In genomic region chr1:156493749-156494148, GRCh38 we compare ENCODE assay signal across 13 cellular contexts. TPM values are rescaled to one million over a fixed set of nuclear protein-coding genes. Genes with fewer than 3 reads are reported as not detected.
A peak's percentile ranks its signal among the peaks of the same experiment; 100 is the strongest.
DNase-seq lines count a peak whose midpoint lies in the region; ATAC-seq and TF ChIP-seq lines count a peak whose summit lies in the region.
"Had no signal": no experiment of that assay in that cellular context is flagged by ENCODE, and none has a peak within 500 bp of the region (broad histone marks: within the 10 kb centered on the region; RNA-seq: fewer than 3 reads in every experiment).

No MANE protein-coding gene starts in this region.

- H4K20me1 ChIP-seq in Karpas-422 (ENCODE audit: insufficient read depth, low read depth, low read length) = peaks cover 14% of the 10 kb centered on the region; the same call in 1 of the 2 replicates

- TF ChIP-seq POLR2A in prostate gland (IDR thresholded peaks at IDR 0.05) = no peak

- no peaks in the 10 kb centered on the region for H3K27me3 ChIP-seq in CD4-positive, alpha-beta memory T cell (ENCODE audit: insufficient read depth, low read length)
- H3K27me3 ChIP-seq in Karpas-422 (ENCODE audit: low read length) = no peaks in the 10 kb centered on the region
- H3K27me3 ChIP-seq in dorsolateral prefrontal cortex = no peaks in the 10 kb centered on the region
- H3K27me3 ChIP-seq in prostate gland (replicated peaks; ENCODE audit: insufficient read depth) = no peaks in the 10 kb centered on the region

- H3K36me3 Mint-ChIP-seq in CD4-positive, alpha-beta memory T cell = peaks cover 4 to 45% of the 10 kb centered on the region in 2 donors

- TF ChIP-seq CTCF in dorsolateral prefrontal cortex (IDR thresholded peaks at IDR 0.05 in 54 of 56, conservative IDR thresholded peaks at IDR 0.05 in 2 of 56; ENCODE audit: low read depth in 1 of 56, partially characterized antibody in 56 of 56) (no peak), prostate gland (IDR thresholded peaks at IDR 0.05) (no peak)

- peak overlapping the region in 6 of 8 donors; percentile 10 to 61 (median 50) for H3K4me3 Mint-ChIP-seq in CD4-positive, alpha-beta memory T cell
- H3K4me3 Mint-ChIP-seq: HFFc6 had no signal

- peaks cover 100% of the 10 kb centered on the region for H3K4me1 ChIP-seq in CD4-positive, alpha-beta memory T cell (ENCODE audit: insufficient read depth, low read length)
- H3K4me1 ChIP-seq in Karpas-422 (ENCODE audit: low read length) = peaks cover 100% of the 10 kb centered on the region
- H3K4me1 ChIP-seq in prostate gland (replicated peaks) = peaks cover 76% of the 10 kb centered on the region

- H3K27me3 Mint-ChIP-seq in CD4-positive, alpha-beta memory T cell = no peaks in the 10 kb centered on the region

- no peak overlapping the region for H2AFZ ChIP-seq in Karpas-422 (ENCODE audit: low read length)

- no peaks in the 10 kb centered on the region for H3K9me3 ChIP-seq in CD4-positive, alpha-beta memory T cell (ENCODE audit: control insufficient read depth in 1 of 2, low read length in 2 of 2)
- H3K9me3 ChIP-seq in Karpas-422 (ENCODE audit: low read length) (no peaks in the 10 kb centered on the region), prostate gland (no peaks in the 10 kb centered on the region)

- H3K27ac Mint-ChIP-seq in CD4-positive, alpha-beta memory T cell = peak overlapping the region in 6 of 7 donors; percentile 29 to 90 (median 78)

- H3K27ac ChIP-seq in CD4-positive, alpha-beta memory T cell (ENCODE audit: low read depth, low read length) = no peak overlapping the region
- H3K27ac ChIP-seq in Karpas-422 (ENCODE audit: low read length) (peak overlapping the region; percentile 99), dorsolateral prefrontal cortex (peak overlapping the region; percentile 9 to 100 (median 99)), prostate gland (peak overlapping the region; percentile 80 to 86)

- peaks cover 87% of the 10 kb centered on the region for H3K79me2 ChIP-seq in Karpas-422 (ENCODE audit: low read length)

- CTCF ChIA-PET in CD4-positive, alpha-beta memory T cell (lab: Charles Lee; ENCODE audit: partially characterized antibody) = interaction anchor here (5.9 kb wide), 1 partner anchor 12 kb away, joined by 55 read pairs; no protein-coding TSS in a partner anchor

- H3K4me3 ChIP-seq in CD4-positive, alpha-beta memory T cell (ENCODE audit: low read length in 2 of 2) = no peak overlapping the region
- H3K4me3 ChIP-seq in Karpas-422 (ENCODE audit: low read length) (peak overlapping the region; percentile 61), dorsolateral prefrontal cortex (peak overlapping the region in 38 of 59 donors; percentile 4 to 99 (median 26)), prostate gland (peak overlapping the region in 1 of 2 donors; percentile 6)
- H3K4me3 ChIP-seq: lung had no signal

- H3K9me3 Mint-ChIP-seq in CD4-positive, alpha-beta memory T cell = no peaks in the 10 kb centered on the region
- H3K9me3 Mint-ChIP-seq: HFFc6 had no signal

- H3K9me2 ChIP-seq in Karpas-422 (replicated peaks; ENCODE audit: insufficient read depth, low read length) = no peaks in the 10 kb centered on the region

- POLR2A ChIA-PET in CD4-positive, alpha-beta memory T cell (lab: Charles Lee; ENCODE audit: partially characterized antibody) = interaction anchor here (1.0 to 14.5 kb wide), 2 partner anchors 9 to 10 kb away, joined by 5 to 376 read pairs; partner anchors contain the start of gene MEF2D

- intact Hi-C loops in CD4-positive, alpha-beta memory T cell (cut with micrococcal nuclease) = no loop called here
- intact Hi-C loops in dorsolateral prefrontal cortex (cut with DNase I) (loop anchor here (2.0 to 5.0 kb wide), 3 partner anchors 19 to 109 kb away; partner anchors contain the start of gene GPATCH4 (in 2 of the 2)), prostate gland (cut with DNase I) (no loop called here)

- peaks cover 8% of the 10 kb centered on the region for H3K36me3 ChIP-seq in CD4-positive, alpha-beta memory T cell (ENCODE audit: insufficient read depth, low read length)
- H3K36me3 ChIP-seq in Karpas-422 (ENCODE audit: insufficient read depth, low read length) (no peaks in the 10 kb centered on the region; the same call in 1 of the 2 replicates), prostate gland (no peaks in the 10 kb centered on the region)

- no peak for ATAC-seq in esophagus mucosa

- peak overlapping the region; percentile 79 for H3K4me2 ChIP-seq in Karpas-422 (ENCODE audit: low read depth, low read length, poor library complexity, severe bottlenecking)

- H3K4me1 Mint-ChIP-seq in CD4-positive, alpha-beta memory T cell = peaks cover 80 to 100% (median 92%) of the 10 kb centered on the region in 4 donors

- peak overlapping the region; percentile 79 for H3K9ac ChIP-seq in Karpas-422 (ENCODE audit: low read length)

- DNase-seq in CD4-positive, alpha-beta memory T cell = no peak
- DNase-seq in Karpas-422 = peak; percentile 69
- DNase-seq in dorsolateral prefrontal cortex = no peak
- DNase-seq in prostate gland (ENCODE audit: low spot score) = no peak
- DNase-seq in dermis blood vessel endothelial cell = no peak
- DNase-seq in HT-29 (ENCODE audit: low spot score) = no peak
- no peak for DNase-seq in inferior parietal cortex (ENCODE audit: extremely low spot score)
- DNase-seq: activated CD4-positive, alpha-beta T cell treated with anti-CD3 and anti-CD28 coated beads for 48 hours; Calu3; HFFc6; NCI-H1930 had no signal

RNA-seq across cellular contexts. Expression of gene MEF2D, which starts 6.8 kb away (rescaled TPM):
- total RNA-seq in CD4-positive, alpha-beta memory T cell = 10 to 100 TPM; 65.0 to 69.6 TPM
- polyA plus RNA-seq in CD4-positive, alpha-beta memory T cell = 10 to 100 TPM in 1 of 2 donors, 1 to 10 TPM in 1; 4.2 to 13.8 TPM
- 22.3 and 24.7 TPM in 2 replicates for total RNA-seq in Karpas-422 (2014; rRNA removed; shearing (Covaris generic); ENCODE audit: low replicate concordance)
- total RNA-seq in dorsolateral prefrontal cortex (100 to 1,000 TPM in 40 of 120 experiments, 10 to 100 TPM in 80; 63.8 to 123 (median 93.8) TPM), prostate gland (100 to 1,000 TPM in 1 of 2 donors, 10 to 100 TPM in 1; 52.1 to 128 TPM), esophagus mucosa (15.0 TPM), dermis blood vessel endothelial cell (10.7 and 11.6 TPM in 2 replicates)
- 17.8 and 27.4 TPM in 2 replicates for total RNA-seq in HT-29 (2014; rRNA removed; shearing (Covaris generic))

Comparison
In these comparisons a context has a peak if more than half of its experiments do, and no peak if none do; other contexts are left out.
1. H3K4me3 ChIP-seq: peak in Karpas-422 (single experiment) and dorsolateral prefrontal cortex (38 of 59); none in CD4-positive, alpha-beta memory T cell (0 of 2).
2. intact Hi-C loops: an anchor here in dorsolateral prefrontal cortex (2.0 to 5.0 kb wide); none called in CD4-positive, alpha-beta memory T cell and prostate gland.